Comparison of ENCODE assay signal across 30 cellular contexts in genomic region chr16:80033783-80034468, GRCh38.
"Had no signal": no experiment of that assay in that cellular context is flagged by ENCODE, and none has a peak within 500 bp of the region (broad histone marks: within the 10 kb centered on the region; RNA-seq: fewer than 3 reads in every experiment).

No MANE protein-coding gene starts in this region.

- H3K4me3 ChIP-seq: esophagus squamous epithelium, heart left ventricle had no signal

- H3K9me3 ChIP-seq: esophagus squamous epithelium had no signal

- H3K27ac ChIP-seq: epithelial cell of prostate, esophagus squamous epithelium, heart left ventricle, WERI-Rb-1 had no signal

- H3K27me3 ChIP-seq: esophagus squamous epithelium, heart left ventricle had no signal

- H3K4me1 ChIP-seq: heart left ventricle had no signal

- DNase-seq: activated B cell treated with CpG ODN at 0.5 μM for 24 hours; activated CD4-positive, alpha-beta T cell treated with anti-CD3 and anti-CD28 coated beads for 48 hours; activated CD4-positive, alpha-beta T cell treated with anti-CD3 and anti-CD28 coated beads, Interleukin-2, amount 50 U/mL, for 1 hour; activated CD4-positive, alpha-beta T cell treated with anti-CD3 and anti-CD28 coated beads, Interleukin-2, amount 50 U/mL, for 48 hours; activated CD8-positive, alpha-beta memory T cell treated with anti-CD3 and anti-CD28 coated beads for 24 hours; activated CD8-positive, alpha-beta T cell treated with anti-CD3 and anti-CD28 coated beads for 36 hours; activated effector memory CD4-positive, alpha-beta T cell treated with Interleukin-2 at 50 U/mL for 16 hours; activated gamma-delta T cell treated with Interleukin-2 at 50 U/mL for 16 hours; activated naive CD4-positive, alpha-beta T cell treated with anti-CD3 and anti-CD28 coated beads, Interleukin-2, amount 50 U/mL, for 16 hours; activated naive CD4-positive, alpha-beta T cell treated with Interleukin-2 at 50 U/mL for 16 hours; activated T-cell treated with anti-CD3 and anti-CD28 coated beads, Interleukin-2, amount 50 U/mL, for 4 hours; amniotic stem cell; anterior cingulate cortex; caudate nucleus; cortex of kidney; dermis blood vessel endothelial cell; effector CD8-positive, alpha-beta T cell; esophagus squamous epithelium; glutamatergic neuron; heart left ventricle; T-helper 1 cell; T-helper 17 cell; T1000; WERI-Rb-1 had no signal

- H3K36me3 ChIP-seq: esophagus squamous epithelium, heart left ventricle, WERI-Rb-1 had no signal

- FAIRE-seq: astrocyte, colon, endometrium, endothelial cell of umbilical vein, frontal cortex had no signal
